Comparison of ENCODE assay signal across 17 cellular contexts in genomic region chr1:207763091-207763490, GRCh38. TPM values are rescaled to one million over a fixed set of nuclear protein-coding genes. Genes with fewer than 3 reads are reported as not detected.
DNase-seq lines count a peak whose midpoint lies in the region; ATAC-seq and TF ChIP-seq lines count a peak whose summit lies in the region.
"Had no signal": no experiment of that assay in that cellular context is flagged by ENCODE, and none has a peak within 500 bp of the region (broad histone marks: within the 10 kb centered on the region; RNA-seq: fewer than 3 reads in every experiment).

No MANE protein-coding gene starts in this region.

- no TSS peak for BruUV-seq in MCF 10A (replicated peaks; lab: Mats Ljungman, UMichigan)

- H2AFZ ChIP-seq in trophoblast cell (ENCODE audit: insufficient read depth, low read length, poor library complexity) (no peak overlapping the region), neural progenitor cell (replicated peaks) (no peak overlapping the region)

- no peaks in the 10 kb centered on the region for H3K36me3 ChIP-seq in breast epithelium
- H3K36me3 ChIP-seq in trophoblast cell (ENCODE audit: control insufficient read depth in 1 of 2, insufficient read depth in 2 of 2, low read length in 2 of 2) = peaks cover 23 to 25% of the 10 kb centered on the region in 2 experiments
- H3K36me3 ChIP-seq in stomach = peaks cover 46 to 95% (median 94%) of the 10 kb centered on the region in 4 donors
- peaks cover 44% of the 10 kb centered on the region for H3K36me3 ChIP-seq in neural progenitor cell

- H2BK5ac ChIP-seq in trophoblast cell (ENCODE audit: low read depth, low read length, poor library complexity) = no peak overlapping the region

- peak overlapping the region; percentile 75 for H3K18ac ChIP-seq in trophoblast cell (ENCODE audit: low read length)

- no peak for TF ChIP-seq CTCF in MCF 10A (IDR thresholded peaks at IDR 0.05; ENCODE audit: unreplicated experiment)
- TF ChIP-seq CTCF in breast epithelium (IDR thresholded peaks at IDR 0.05) = no peak
- no peak for TF ChIP-seq CTCF in WTC11 (IDR thresholded peaks at IDR 0.05)
- no peak for TF ChIP-seq CTCF in stomach (IDR thresholded peaks at IDR 0.05)
- TF ChIP-seq CTCF in neural progenitor cell (IDR thresholded peaks at IDR 0.05) = no peak

- no peaks in the 10 kb centered on the region for H3K4me1 ChIP-seq in breast epithelium
- no peaks in the 10 kb centered on the region for H3K4me1 ChIP-seq in trophoblast cell (ENCODE audit: control insufficient read depth in 1 of 2, insufficient read depth in 2 of 2, low read length in 2 of 2)
- H3K4me1 ChIP-seq in stomach = no peaks in the 10 kb centered on the region
- H3K4me1 ChIP-seq in neural progenitor cell = no peaks in the 10 kb centered on the region
- H3K4me1 ChIP-seq: BLaER1, Caco-2 had no signal

- no peak overlapping the region for H3K23ac ChIP-seq in trophoblast cell (ENCODE audit: low read length)

- no peak overlapping the region for H4K8ac ChIP-seq in trophoblast cell (ENCODE audit: low read depth, low read length)

- intact Hi-C loops in MCF 10A (cut with micrococcal nuclease) (no loop called here), breast epithelium (cut with DNase I; ENCODE audit: low total_unique reads) (no loop called here), left colon (cut with DNase I, micrococcal nuclease) (no loop called here), stomach (cut with DNase I; ENCODE audit: low total_unique reads) (no loop called here)

- no peaks in the 10 kb centered on the region for H3F3A ChIP-seq in neural progenitor cell (ENCODE audit: low read depth)

- ATAC-seq in WTC11 (peak; percentile 75), left colon (peak; percentile 16), GM19351 (IDR thresholded peaks at IDR 0.05; ENCODE audit: unreplicated experiment) (no peak)
- ATAC-seq: HCT116 had no signal

- H3K27ac Mint-ChIP-seq in MCF 10A (ENCODE audit: low read depth, unreplicated experiment) (peak overlapping the region; percentile 18), WTC11 (peak overlapping the region; percentile 74), neural progenitor cell (no peak overlapping the region)
- H3K27ac Mint-ChIP-seq: IgD-negative memory B cell had no signal

- H3K9me3 ChIP-seq in breast epithelium = no peaks in the 10 kb centered on the region
- no peaks in the 10 kb centered on the region for H3K9me3 ChIP-seq in trophoblast cell (ENCODE audit: insufficient read depth, low read depth, low read length)
- H3K9me3 ChIP-seq in stomach = no peaks in the 10 kb centered on the region
- peaks cover 6% of the 10 kb centered on the region for H3K9me3 ChIP-seq in neural progenitor cell (ENCODE audit: low read depth)
- H3K9me3 ChIP-seq: Caco-2 had no signal

- H3K27me3 Mint-ChIP-seq in MCF 10A (ENCODE audit: insufficient read depth, unreplicated experiment) (no peaks in the 10 kb centered on the region), WTC11 (ENCODE audit: low read depth) (no peaks in the 10 kb centered on the region), neural progenitor cell (ENCODE audit: insufficient read depth, low read depth) (no peaks in the 10 kb centered on the region)
- H3K27me3 Mint-ChIP-seq: CD8-positive, alpha-beta memory T cell; IgD-negative memory B cell had no signal

- no peak overlapping the region for H3K4me2 ChIP-seq in trophoblast cell (ENCODE audit: low read length)
- no peak overlapping the region for H3K4me2 ChIP-seq in neural progenitor cell
- H3K4me2 ChIP-seq: BLaER1 had no signal

- H3K4me1 Mint-ChIP-seq in MCF 10A (ENCODE audit: insufficient read depth, unreplicated experiment) (no peaks in the 10 kb centered on the region), WTC11 (no peaks in the 10 kb centered on the region), neural progenitor cell (no peaks in the 10 kb centered on the region)
- H3K4me1 Mint-ChIP-seq: IgD-negative memory B cell had no signal

- WGBS in trophoblast cell (ENCODE audit: extremely low coverage, insufficient coverage, insufficient read length) = no CpG with 5 or more reads among the region's 10 CpGs
- 95 to 97% (median 95%) methylated on average over 6 to 10 of the region's 10 CpGs for WGBS in stomach, 5 donors

- no peak overlapping the region for H2BK120ac ChIP-seq in trophoblast cell (ENCODE audit: insufficient read depth, low read length, poor library complexity)

- TF ChIP-seq EP300 in stomach (IDR thresholded peaks at IDR 0.05) = no peak

- H3K4me3 Mint-ChIP-seq in MCF 10A (ENCODE audit: unreplicated experiment) (no peak overlapping the region), WTC11 (no peak overlapping the region), neural progenitor cell (no peak overlapping the region)
- H3K4me3 Mint-ChIP-seq: CD8-positive, alpha-beta memory T cell; IgD-negative memory B cell had no signal

- no peak for TF ChIP-seq POLR2A in breast epithelium (IDR thresholded peaks at IDR 0.05)
- TF ChIP-seq POLR2A in stomach (IDR thresholded peaks at IDR 0.05) = no peak

- H4K12ac ChIP-seq in trophoblast cell (ENCODE audit: low read depth, low read length) = peak overlapping the region; percentile 86

- DNase-seq in MCF 10A (ENCODE audit: unreplicated experiment) = peak; percentile 25
- DNase-seq in breast epithelium (ENCODE audit: low spot score in 2 of 2) = no peak
- DNase-seq in WTC11 (ENCODE audit: low spot score) = no peak
- DNase-seq in left colon = no peak
- no peak for DNase-seq in trophoblast cell
- DNase-seq in stomach = no peak
- DNase-seq in neural progenitor cell (ENCODE audit: low spot score) = no peak
- DNase-seq: Caco-2; CD8-positive, alpha-beta memory T cell; DMS53; GF-D8; GOT3 had no signal

- no peaks in the 10 kb centered on the region for H3K79me2 ChIP-seq in trophoblast cell (ENCODE audit: control insufficient read depth, insufficient read depth, low read length, poor library complexity)
- H3K79me2 ChIP-seq in neural progenitor cell (ENCODE audit: low read depth) = peaks cover 2% of the 10 kb centered on the region

- CTCF ChIA-PET in MCF 10A (lab: Yijun Ruan, JAX) = interaction anchor here (0.6 to 1.5 kb wide), 4 partner anchors 11 to 64 kb away, joined by 3 to 5 read pairs (median 4); partner anchors contain the start of gene CD46
- CTCF ChIA-PET in WTC11 (lab: Charles Lee) = interaction anchor here (0.6 kb wide), 1 partner anchor 35 kb away, joined by 3 read pairs; no protein-coding TSS in a partner anchor

- no peaks in the 10 kb centered on the region for H3K27me3 ChIP-seq in breast epithelium
- no peaks in the 10 kb centered on the region for H3K27me3 ChIP-seq in trophoblast cell (ENCODE audit: insufficient read depth, low read length)
- no peaks in the 10 kb centered on the region for H3K27me3 ChIP-seq in stomach
- no peaks in the 10 kb centered on the region for H3K27me3 ChIP-seq in neural progenitor cell
- H3K27me3 ChIP-seq: BLaER1 had no signal

- POLR2A ChIA-PET in MCF 10A (lab: Yijun Ruan, JAX) (interaction anchor here (0.8 to 4.5 kb wide), 3 partner anchors 7 to 34 kb away, joined by 4 to 26 read pairs (median 6); partner anchors contain the start of gene CD46), WTC11 (lab: Charles Lee) (no interaction called here)

- H3K4me3 ChIP-seq in breast epithelium = no peak overlapping the region
- no peak overlapping the region for H3K4me3 ChIP-seq in trophoblast cell (ENCODE audit: low read depth, low read length)
- no peak overlapping the region for H3K4me3 ChIP-seq in stomach
- H3K4me3 ChIP-seq in neural progenitor cell = no peak overlapping the region
- H3K4me3 ChIP-seq: BLaER1 had no signal

- no peaks in the 10 kb centered on the region for H4K20me1 ChIP-seq in neural progenitor cell (ENCODE audit: low read depth)

- no peak overlapping the region for H3K14ac ChIP-seq in trophoblast cell (ENCODE audit: low read length)

- H3K4ac ChIP-seq in trophoblast cell (ENCODE audit: low read depth, low read length) = no peak overlapping the region

- H3K27ac ChIP-seq in breast epithelium (no peak overlapping the region), trophoblast cell (ENCODE audit: low read depth, low read length) (no peak overlapping the region), stomach (no peak overlapping the region), neural progenitor cell (no peak overlapping the region)
- H3K27ac ChIP-seq: 22Rv1, BLaER1 had no signal

- no peak overlapping the region for H4K91ac ChIP-seq in trophoblast cell (ENCODE audit: low read depth, low read length)

- H3K79me1 ChIP-seq in trophoblast cell (ENCODE audit: low read length) = no peaks in the 10 kb centered on the region

- peaks cover 100% of the 10 kb centered on the region for H3K36me3 Mint-ChIP-seq in MCF 10A (ENCODE audit: insufficient read depth, unreplicated experiment)
- H3K36me3 Mint-ChIP-seq in WTC11 = peaks cover 91% of the 10 kb centered on the region
- H3K36me3 Mint-ChIP-seq in neural progenitor cell = peaks cover 85% of the 10 kb centered on the region

- H3K9me3 Mint-ChIP-seq in MCF 10A (ENCODE audit: unreplicated experiment) (no peaks in the 10 kb centered on the region), WTC11 (no peaks in the 10 kb centered on the region), neural progenitor cell (peaks cover 19% of the 10 kb centered on the region)
- H3K9me3 Mint-ChIP-seq: CD8-positive, alpha-beta memory T cell; IgD-negative memory B cell had no signal

- no peak overlapping the region for H2BK12ac ChIP-seq in trophoblast cell (ENCODE audit: low read length)

- no peak overlapping the region for H3K9ac ChIP-seq in trophoblast cell (ENCODE audit: low read length)
- H3K9ac ChIP-seq in neural progenitor cell = no peak overlapping the region
- H3K9ac ChIP-seq: BLaER1 had no signal

- no peak overlapping the region for H2AK5ac ChIP-seq in trophoblast cell (ENCODE audit: low read length)

TF ChIP-seq in WTC11, 78 proteins besides CTCF, POLR2A, EP300 and RAD21 (continues in another document):
- TF ChIP-seq MYBL2 (CRISPR knock-in tag; IDR thresholded peaks at IDR 0.05) = no peak

RNA-seq across cellular contexts. Expression of gene CD46, which starts 11.2 kb away (rescaled TPM):
- 181 and 184 TPM in 2 replicates for total RNA-seq in MCF 10A (2022)
- total RNA-seq in breast epithelium = 100 to 1,000 TPM; 203 to 283 (median 204) TPM
- 138 to 150 TPM (median 147 TPM) in 3 replicates for total RNA-seq in WTC11 (2021)
- total RNA-seq in left colon = 100 to 1,000 TPM; 253 to 260 TPM
- 93.3 and 100 TPM in 2 replicates for polyA plus RNA-seq in trophoblast cell (2013)
- total RNA-seq in stomach = 100 to 1,000 TPM in 3 of 5 donors, 10 to 100 TPM in 2; 31.5 to 424 (median 102) TPM
- 100 to 1,000 TPM in 1 of 3 donors, 10 to 100 TPM in 2; 25.2 to 104 (median 69.3) TPM for polyA plus RNA-seq in stomach
- total RNA-seq in neural progenitor cell (ENCODE audit: low replicate concordance) = 112 and 186 TPM in 2 replicates
